ENCODE assay signal across 17 cellular contexts in genomic region chr14:101874001-101874400, GRCh38.
DNase-seq lines count a peak whose midpoint lies in the region; ATAC-seq and TF ChIP-seq lines count a peak whose summit lies in the region.
"Had no signal": no experiment of that assay in that cellular context is flagged by ENCODE, and none has a peak within 500 bp of the region (broad histone marks: within the 10 kb centered on the region; RNA-seq: fewer than 3 reads in every experiment).

No MANE protein-coding gene starts in this region.

- no peak overlapping the region for H3K9ac ChIP-seq in Karpas-422 (ENCODE audit: low read length)

- no peaks in the 10 kb centered on the region for H3K27me3 ChIP-seq in CD4-positive, alpha-beta memory T cell (ENCODE audit: insufficient read depth, low read length)
- no peaks in the 10 kb centered on the region for H3K27me3 ChIP-seq in Karpas-422 (ENCODE audit: low read length)
- no peaks in the 10 kb centered on the region for H3K27me3 ChIP-seq in lower lobe of right lung (ENCODE audit: low read depth)
- H3K27me3 ChIP-seq: neutrophil had no signal

- peak overlapping the region; percentile 48 for H3K4me2 ChIP-seq in Karpas-422 (ENCODE audit: low read depth, low read length, poor library complexity, severe bottlenecking)

- H3K36me3 Mint-ChIP-seq in CD4-positive, alpha-beta memory T cell, result peaks cover 10 to 45% of the 10 kb centered on the region in 2 donors
- H3K36me3 Mint-ChIP-seq in activated naive CD8-positive, alpha-beta T cell, result peaks cover 13% of the 10 kb centered on the region
- peaks cover 7% of the 10 kb centered on the region in 2 donors for H3K36me3 Mint-ChIP-seq in naive B cell
- H3K36me3 Mint-ChIP-seq in activated CD4-positive, alpha-beta memory T cell treated with anti-CD3 and anti-CD28 coated beads for 36 hours, result peaks cover 12% of the 10 kb centered on the region

- no peak for ATAC-seq in naive B cell (ENCODE audit: low read depth in 2 of 2)
- no peak for ATAC-seq in lower lobe of right lung
- ATAC-seq: HepG2 had no signal

- peaks cover 16% of the 10 kb centered on the region for H3K36me3 ChIP-seq in CD4-positive, alpha-beta memory T cell (ENCODE audit: insufficient read depth, low read length)
- H3K36me3 ChIP-seq in Karpas-422 (ENCODE audit: insufficient read depth, low read length), result peaks cover 6% of the 10 kb centered on the region; the same call in 1 of the 2 replicates
- H3K36me3 ChIP-seq in lower lobe of right lung, result peaks cover 8% of the 10 kb centered on the region

- H3K4me1 ChIP-seq in CD4-positive, alpha-beta memory T cell (ENCODE audit: insufficient read depth, low read length), result peaks cover 95% of the 10 kb centered on the region
- H3K4me1 ChIP-seq in Karpas-422 (ENCODE audit: low read length), result peaks cover 64% of the 10 kb centered on the region
- peaks cover 34% of the 10 kb centered on the region for H3K4me1 ChIP-seq in lower lobe of right lung

- intact Hi-C loops in CD4-positive, alpha-beta memory T cell (cut with micrococcal nuclease), result no loop called here
- intact Hi-C loops in activated CD4-positive, alpha-beta memory T cell treated with anti-CD3 and anti-CD28 coated beads for 36 hours (cut with micrococcal nuclease), result loop anchor here (10.0 kb wide), 1 partner anchor 109 kb away; the partner anchor contains the start of gene PPP2R5C
- intact Hi-C loops in lower lobe of right lung (cut with DNase I), result no loop called here

- peak overlapping the region in 2 of 8 donors; percentile 12 to 21 for H3K4me3 Mint-ChIP-seq in CD4-positive, alpha-beta memory T cell
- no peak overlapping the region for H3K4me3 Mint-ChIP-seq in activated naive CD8-positive, alpha-beta T cell
- H3K4me3 Mint-ChIP-seq in naive B cell, result peak overlapping the region in 2 of 8 donors; percentile 29 to 44
- H3K4me3 Mint-ChIP-seq in activated CD4-positive, alpha-beta memory T cell treated with anti-CD3 and anti-CD28 coated beads for 36 hours, result no peak overlapping the region

- no peaks in the 10 kb centered on the region for H3K9me2 ChIP-seq in Karpas-422 (replicated peaks; ENCODE audit: insufficient read depth, low read length)

- no peak for DNase-seq in CD4-positive, alpha-beta memory T cell
- DNase-seq in Karpas-422 (no peak), naive B cell (no peak), NCI-H187 treated with DMSO at 0.1 percent for 48 hours (lab: John Stamatoyannopoulos, UW) (no peak), lower lobe of right lung (no peak)
- DNase-seq in activated CD4-positive, alpha-beta memory T cell treated with anti-CD3 and anti-CD28 coated beads for 36 hours, result no peak
- DNase-seq: activated naive CD4-positive, alpha-beta T cell; AML-193; hypothalamus; MM.1S; NCI-H2029; Right ventricle myocardium superior; stimulated activated CD4-positive, alpha-beta T cell treated with anti-CD3 and anti-CD28 coated beads, Interleukin-4, amount 100 ng/mL, for 4 hours; T-helper 1 cell had no signal

- peak overlapping the region; percentile 59 to 85 (median 79) for H3K27ac Mint-ChIP-seq in CD4-positive, alpha-beta memory T cell
- peak overlapping the region; percentile 90 for H3K27ac Mint-ChIP-seq in activated naive CD8-positive, alpha-beta T cell
- peak overlapping the region; percentile 30 to 99 (median 93) for H3K27ac Mint-ChIP-seq in naive B cell
- no peak overlapping the region for H3K27ac Mint-ChIP-seq in activated CD4-positive, alpha-beta memory T cell treated with anti-CD3 and anti-CD28 coated beads for 36 hours

- peaks cover 62 to 95% (median 78%) of the 10 kb centered on the region in 4 donors for H3K4me1 Mint-ChIP-seq in CD4-positive, alpha-beta memory T cell
- H3K4me1 Mint-ChIP-seq in activated naive CD8-positive, alpha-beta T cell (ENCODE audit: low read depth), result peaks cover 86% of the 10 kb centered on the region
- peaks cover 49 to 86% (median 73%) of the 10 kb centered on the region in 3 donors for H3K4me1 Mint-ChIP-seq in naive B cell
- peaks cover 86% of the 10 kb centered on the region for H3K4me1 Mint-ChIP-seq in activated CD4-positive, alpha-beta memory T cell treated with anti-CD3 and anti-CD28 coated beads for 36 hours (ENCODE audit: low read depth)

- H3K4me3 ChIP-seq in CD4-positive, alpha-beta memory T cell (ENCODE audit: low read length in 2 of 2), result no peak overlapping the region
- H3K4me3 ChIP-seq in Karpas-422 (ENCODE audit: low read length), result no peak overlapping the region
- H3K4me3 ChIP-seq in lower lobe of right lung, result no peak overlapping the region

- H3K27ac ChIP-seq in CD4-positive, alpha-beta memory T cell (ENCODE audit: low read depth, low read length), result peak overlapping the region; percentile 5
- H3K27ac ChIP-seq in Karpas-422 (ENCODE audit: low read length) (peak overlapping the region; percentile 98), lower lobe of right lung (no peak overlapping the region)
- H3K27ac ChIP-seq: neutrophil had no signal

- H3K79me2 ChIP-seq in Karpas-422 (ENCODE audit: low read length), result peaks cover 90% of the 10 kb centered on the region

- no peaks in the 10 kb centered on the region; the same call in 1 of the 2 replicates for H4K20me1 ChIP-seq in Karpas-422 (ENCODE audit: insufficient read depth, low read depth, low read length)

- H2AFZ ChIP-seq in Karpas-422 (ENCODE audit: low read length), result no peak overlapping the region

- H3K9me3 Mint-ChIP-seq in CD4-positive, alpha-beta memory T cell, result no peaks in the 10 kb centered on the region
- H3K9me3 Mint-ChIP-seq in activated naive CD8-positive, alpha-beta T cell (ENCODE audit: low read depth), result peaks cover 5% of the 10 kb centered on the region
- no peaks in the 10 kb centered on the region for H3K9me3 Mint-ChIP-seq in naive B cell
- no peaks in the 10 kb centered on the region for H3K9me3 Mint-ChIP-seq in activated CD4-positive, alpha-beta memory T cell treated with anti-CD3 and anti-CD28 coated beads for 36 hours

- H3K9me3 ChIP-seq in CD4-positive, alpha-beta memory T cell (ENCODE audit: control insufficient read depth in 1 of 2, low read length in 2 of 2), result no peaks in the 10 kb centered on the region
- H3K9me3 ChIP-seq in Karpas-422 (ENCODE audit: low read length), result no peaks in the 10 kb centered on the region
- no peaks in the 10 kb centered on the region for H3K9me3 ChIP-seq in lower lobe of right lung
- H3K9me3 ChIP-seq: neutrophil had no signal

- CTCF ChIA-PET in CD4-positive, alpha-beta memory T cell (lab: Charles Lee; ENCODE audit: partially characterized antibody), result no interaction called here
- CTCF ChIA-PET in activated CD4-positive, alpha-beta memory T cell treated with anti-CD3 and anti-CD28 coated beads for 36 hours (lab: Charles Lee), result interaction anchor here (1.0 to 2.7 kb wide), 3 partner anchors 103 to 443 kb away, joined by 3 to 9 read pairs (median 6); no protein-coding TSS in a partner anchor

- no peak for TF ChIP-seq CTCF in lower lobe of right lung (IDR thresholded peaks at IDR 0.05)

- H3K27me3 Mint-ChIP-seq in CD4-positive, alpha-beta memory T cell, result no peaks in the 10 kb centered on the region
- H3K27me3 Mint-ChIP-seq in activated naive CD8-positive, alpha-beta T cell, result no peaks in the 10 kb centered on the region
- H3K27me3 Mint-ChIP-seq in naive B cell, result no peaks in the 10 kb centered on the region
- H3K27me3 Mint-ChIP-seq in activated CD4-positive, alpha-beta memory T cell treated with anti-CD3 and anti-CD28 coated beads for 36 hours, result no peaks in the 10 kb centered on the region

- POLR2A ChIA-PET in CD4-positive, alpha-beta memory T cell (lab: Charles Lee; ENCODE audit: partially characterized antibody), result interaction anchor here (1.5 to 1.7 kb wide), 2 partner anchors 59 to 143 kb away, joined by 4 to 5 read pairs; no protein-coding TSS in a partner anchor
- POLR2A ChIA-PET in activated CD4-positive, alpha-beta memory T cell treated with anti-CD3 and anti-CD28 coated beads for 36 hours (lab: Charles Lee), result interaction anchor here (1.7 kb wide), 1 partner anchor 28 kb away, joined by 7 read pairs; no protein-coding TSS in a partner anchor
